ENCODE assay signal across 29 cellular contexts in genomic region chr11:10515418-10515817, GRCh38. TPM values are rescaled to one million over a fixed set of nuclear protein-coding genes. Genes with fewer than 3 reads are reported as not detected.
"Had no signal": no experiment of that assay in that cellular context is flagged by ENCODE, and none has a peak within 500 bp of the region (broad histone marks: within the 10 kb centered on the region; RNA-seq: fewer than 3 reads in every experiment).

No MANE protein-coding gene starts in this region.

- H3K27ac Mint-ChIP-seq: activated CD4-positive, alpha-beta memory T cell treated with anti-CD3 and anti-CD28 coated beads for 36 hours; activated CD4-positive, alpha-beta T cell treated with anti-CD3 and anti-CD28 coated beads, Interleukin-2, amount 10 ng/mL, durations not matched to agents 24 days and 14 days; activated naive CD4-positive, alpha-beta T cell treated with anti-CD3 and anti-CD28 coated beads, Interleukin-2, amount 50 U/mL, for 72 hours; activated T-helper 17 cell treated with anti-CD3 and anti-CD28 coated beads, Interleukin-2, amount 50 U/mL, for 72 hours; T-helper 2 cell treated with Interferon-gamma antibody and Interleukin-4, amounts not matched to agents 5 μg/mL and 100 μg/mL, for 36 hours; type B pancreatic cell had no signal

- H3K4me1 Mint-ChIP-seq: activated T-helper 17 cell treated with anti-CD3 and anti-CD28 coated beads, Interleukin-2, amount 50 U/mL, for 72 hours had no signal

- ATAC-seq: activated CD4-positive, CD25-positive, alpha-beta regulatory T cell treated with anti-CD3 and anti-CD28 coated beads, Interleukin-2, amount 50 U/mL, for 24 hours; activated naive CD4-positive, alpha-beta T cell treated with anti-CD3 and anti-CD28 coated beads, Interleukin-2, amount 50 U/mL, for 72 hours; activated T-helper 17 cell treated with anti-CD3 and anti-CD28 coated beads, Interleukin-2, amount 50 U/mL, for 72 hours; esophagus mucosa; heart left ventricle; naive thymus-derived CD8-positive, alpha-beta T cell; right cardiac atrium; stimulated activated naive CD8-positive, alpha-beta T cell treated with anti-CD3 and anti-CD28 coated beads, Interleukin-15, Interleukin-2, amounts not matched to agents 100 U/mL and 50 U/mL, for 24 hours; T-cell had no signal

- H3K4me3 Mint-ChIP-seq: activated CD4-positive, alpha-beta memory T cell treated with anti-CD3 and anti-CD28 coated beads for 36 hours; activated CD4-positive, alpha-beta T cell treated with anti-CD3 and anti-CD28 coated beads, Interleukin-2, amount 10 ng/mL, durations not matched to agents 24 days and 14 days; activated T-helper 17 cell treated with anti-CD3 and anti-CD28 coated beads, Interleukin-2, amount 50 U/mL, for 72 hours; brain; immature natural killer cell; naive thymus-derived CD8-positive, alpha-beta T cell; neural crest cell; T-cell; T-helper 2 cell treated with Interferon-gamma antibody and Interleukin-4, amounts not matched to agents 5 μg/mL and 100 μg/mL, for 36 hours; type B pancreatic cell had no signal

- H3K27ac ChIP-seq: heart left ventricle, uterus had no signal

- H3K4me3 ChIP-seq: adrenal gland, ascending aorta, heart left ventricle, spleen, uterus had no signal

- H3K9me3 ChIP-seq: adrenal gland, ascending aorta, heart left ventricle, spleen, uterus had no signal

- H3K9me3 Mint-ChIP-seq: activated CD4-positive, alpha-beta memory T cell treated with anti-CD3 and anti-CD28 coated beads for 36 hours; activated CD4-positive, alpha-beta T cell treated with anti-CD3 and anti-CD28 coated beads, Interleukin-2, amount 10 ng/mL, durations not matched to agents 24 days and 14 days; activated naive CD4-positive, alpha-beta T cell treated with anti-CD3 and anti-CD28 coated beads, Interleukin-2, amount 50 U/mL, for 72 hours; activated T-helper 17 cell treated with anti-CD3 and anti-CD28 coated beads, Interleukin-2, amount 50 U/mL, for 72 hours; brain; immature natural killer cell; naive thymus-derived CD8-positive, alpha-beta T cell; neural crest cell; T-cell; T-helper 2 cell treated with Interferon-gamma antibody and Interleukin-4, amounts not matched to agents 5 μg/mL and 100 μg/mL, for 36 hours; type B pancreatic cell had no signal

- H3K36me3 Mint-ChIP-seq: activated naive CD4-positive, alpha-beta T cell treated with anti-CD3 and anti-CD28 coated beads, Interleukin-2, amount 50 U/mL, for 72 hours; brain had no signal

- H3K4me1 ChIP-seq: uterus had no signal

- DNase-seq: activated CD4-positive, alpha-beta memory T cell treated with anti-CD3 and anti-CD28 coated beads for 36 hours; activated CD4-positive, alpha-beta T cell treated with anti-CD3 and anti-CD28 coated beads, Interleukin-2, amount 10 ng/mL, durations not matched to agents 24 days and 14 days; activated CD8-positive, alpha-beta memory T cell treated with anti-CD3 and anti-CD28 coated beads, Interleukin-2, amount 50 U/mL, for 4 hours; activated gamma-delta T cell treated with Interleukin-2 at 50 U/mL for 16 hours; activated T-cell treated with anti-CD3 and anti-CD28 coated beads, Interleukin-2, amount 50 U/mL, for 1 hour; adrenal gland; cortex of kidney; heart left ventricle; hypothalamus; immature natural killer cell; midbrain; naive thymus-derived CD8-positive, alpha-beta T cell; occipital lobe; right cardiac atrium; spleen; stimulated activated naive CD8-positive, alpha-beta T cell treated with anti-CD3 and anti-CD28 coated beads, Interleukin-15, Interleukin-2, amounts not matched to agents 100 U/mL and 50 U/mL, for 24 hours; T-cell; uterus had no signal

- H3K27me3 ChIP-seq: adrenal gland, ascending aorta, heart left ventricle, spleen, uterus had no signal

- H3K36me3 ChIP-seq: uterus had no signal

RNA-seq across cellular contexts. Expression of gene LYVE1, which starts 53.0 kb away (rescaled TPM):
- total RNA-seq: activated CD4-positive, alpha-beta memory T cell treated with anti-CD3 and anti-CD28 coated beads for 36 hours; activated CD4-positive, alpha-beta T cell treated with anti-CD3 and anti-CD28 coated beads, Interleukin-2, amount 10 ng/mL, durations not matched to agents 24 days and 14 days; activated CD8-positive, alpha-beta memory T cell treated with anti-CD3 and anti-CD28 coated beads for 36 hours; activated naive CD4-positive, alpha-beta T cell treated with anti-CD3 and anti-CD28 coated beads, Interleukin-2, amount 50 U/mL, for 72 hours; activated T-helper 17 cell treated with anti-CD3 and anti-CD28 coated beads, Interleukin-2, amount 50 U/mL, for 72 hours; kidney epithelial cell; naive thymus-derived CD8-positive, alpha-beta T cell had no signal
- polyA plus RNA-seq: immature natural killer cell; naive thymus-derived CD8-positive, alpha-beta T cell had no signal
